ENCODE assay signal across 23 cellular contexts in genomic region chr2:230521386-230521785, GRCh38.
"Had no signal": no experiment of that assay in that cellular context is flagged by ENCODE, and none has a peak within 500 bp of the region (broad histone marks: within the 10 kb centered on the region; RNA-seq: fewer than 3 reads in every experiment).

No MANE protein-coding gene starts in this region.

- DNase-seq: dorsolateral prefrontal cortex; effector CD4-positive, alpha-beta T cell; gastrocnemius medialis; head of caudate nucleus; left colon; left ventricle myocardium superior; natural killer cell; occipital lobe; pancreas; stimulated activated CD4-positive, alpha-beta T cell treated with anti-CD3 and anti-CD28 coated beads, Interleukin-12 subunit alpha, Interleukin-12 subunit beta, amount 100 ng/mL, for 4 hours; stimulated activated CD4-positive, alpha-beta T cell treated with anti-CD3 and anti-CD28 coated beads, Interleukin-1b, Interleukin-23, amount 100 ng/mL, for 48 hours; stimulated activated CD4-positive, alpha-beta T cell treated with anti-CD3 and anti-CD28 coated beads, Interleukin-4, amount 100 ng/mL, for 1 hour; stimulated activated CD8-positive, alpha-beta memory T cell treated with anti-CD3 and anti-CD28 coated beads, Interleukin-4, amount 100 ng/mL, for 48 hours; stimulated activated naive CD4-positive, alpha-beta T cell treated with Interleukin-2 at 50 U/mL for 16 hours; substantia nigra; testis; tibial artery had no signal

- H3K9me3 ChIP-seq: gastrocnemius medialis, pancreas, testis had no signal

- FAIRE-seq: colon, islet of Langerhans, pancreas had no signal

- H2AFZ ChIP-seq: hepatocyte had no signal

- H3K4me1 ChIP-seq: gastrocnemius medialis, pancreas, testis, tibial artery had no signal

- H3K79me2 ChIP-seq: hepatocyte had no signal

- H3K27me3 ChIP-seq: gastrocnemius medialis, hepatocyte, pancreas, testis, tibial artery had no signal

- H3K4me2 ChIP-seq: hepatocyte, smooth muscle cell had no signal

- H3K27ac ChIP-seq: dorsolateral prefrontal cortex, gastrocnemius medialis, hepatocyte, pancreas, testis, tibial artery had no signal

- ATAC-seq: gastrocnemius medialis, left colon, left ventricle myocardium superior, natural killer cell, pancreas, sciatic nerve had no signal

- H3K36me3 ChIP-seq: gastrocnemius medialis, pancreas had no signal

- H3K4me3 ChIP-seq: dorsolateral prefrontal cortex, gastrocnemius medialis, hepatocyte, lung, pancreas, smooth muscle cell, testis, tibial artery had no signal
